In genomic region chr6:142946924-142947701, GRCh38 we compare ENCODE assay signal across 8 cellular contexts. TPM values are rescaled to one million over a fixed set of nuclear protein-coding genes. Genes with fewer than 3 reads are reported as not detected.
A peak's percentile ranks its signal among the peaks of the same experiment; 100 is the strongest.
DNase-seq lines count a peak whose midpoint lies in the region; ATAC-seq and TF ChIP-seq lines count a peak whose summit lies in the region.

No MANE protein-coding gene starts in this region.

- peak overlapping the region; percentile 88 for H3K9ac ChIP-seq in rectal smooth muscle tissue (ENCODE audit: low read length)

- POLR2A ChIA-PET in CD4-positive, alpha-beta T cell (lab: Charles Lee): interaction anchor here (0.6 to 11.2 kb wide), 26 partner anchors 9 to 377 kb away, joined by 3 to 382 read pairs (median 6); partner anchors contain the start of gene AIG1

- H3K9me3 ChIP-seq in CD4-positive, alpha-beta T cell (ENCODE audit: control insufficient read depth, low read length): no peaks in the 10 kb centered on the region
- no peaks in the 10 kb centered on the region for H3K9me3 ChIP-seq in right cardiac atrium (ENCODE audit: control insufficient read depth, low read length)

- no peaks in the 10 kb centered on the region for H3K9me3 Mint-ChIP-seq in CD4-positive, alpha-beta T cell
- no peaks in the 10 kb centered on the region for H3K9me3 Mint-ChIP-seq in T-helper 1 cell treated with Interleukin-12 subunit alpha and Interleukin-12 subunit beta and Interleukin-4 antibody, amounts not matched to agents 30 μg/mL and 1 μg/mL, for 36 hours

- under 1% methylated on average over 76 of the region's 76 CpGs for WGBS in right cardiac atrium

- DNase-seq in CD4-positive, alpha-beta T cell: peak; percentile 48 to 86 (median 68)
- DNase-seq in amniotic stem cell (lab: John Stamatoyannopoulos, UW) (peak; percentile 37), right cardiac atrium (peak; percentile 83 to 93 (median 92)), NCI-H187 treated with DMSO at 0.1 percent for 48 hours (lab: John Stamatoyannopoulos, UW) (no peak)

- H3K27me3 Mint-ChIP-seq in CD4-positive, alpha-beta T cell: peaks cover 5% of the 10 kb centered on the region
- H3K27me3 Mint-ChIP-seq in T-helper 1 cell treated with Interleukin-12 subunit alpha and Interleukin-12 subunit beta and Interleukin-4 antibody, amounts not matched to agents 30 μg/mL and 1 μg/mL, for 36 hours (ENCODE audit: low read depth): no peaks in the 10 kb centered on the region

- H3K36me3 Mint-ChIP-seq in CD4-positive, alpha-beta T cell (ENCODE audit: low read depth): peaks cover 32% of the 10 kb centered on the region
- H3K36me3 Mint-ChIP-seq in T-helper 1 cell treated with Interleukin-12 subunit alpha and Interleukin-12 subunit beta and Interleukin-4 antibody, amounts not matched to agents 30 μg/mL and 1 μg/mL, for 36 hours (ENCODE audit: low read depth): peaks cover 2% of the 10 kb centered on the region

- H3K4me3 ChIP-seq in right cardiac atrium (ENCODE audit: low read length) (peak overlapping the region; percentile 88), rectal smooth muscle tissue (ENCODE audit: low read length) (peak overlapping the region; percentile 89)

- CTCF ChIA-PET in CD4-positive, alpha-beta T cell (lab: Charles Lee): interaction anchor here (0.8 to 1.9 kb wide), 5 partner anchors 12 to 126 kb away, joined by 3 to 5 read pairs (median 3); no protein-coding TSS in a partner anchor

- intact Hi-C loops in CD4-positive, alpha-beta T cell (cut with DNase I, micrococcal nuclease): loop anchor here (5.0 kb wide), 3 partner anchors 60 to 550 kb away; partner anchors contain the start of gene AIG1 (in 1 of the 2)
- intact Hi-C loops in right cardiac atrium (cut with DNase I): loop anchor here (10.0 kb wide), 6 partner anchors 52 to 252 kb away; no protein-coding TSS in a partner anchor

- no peaks in the 10 kb centered on the region for H3K36me3 ChIP-seq in rectal smooth muscle tissue (ENCODE audit: control insufficient read depth, insufficient read depth, low read length)

- H3K27ac ChIP-seq in CD4-positive, alpha-beta T cell (ENCODE audit: low read depth, low read length): peak overlapping the region; percentile 100
- H3K27ac ChIP-seq in right cardiac atrium (ENCODE audit: low read length) (peak overlapping the region; percentile 96), rectal smooth muscle tissue (ENCODE audit: low read depth, low read length) (peak overlapping the region; percentile 98)

- peaks cover 42% of the 10 kb centered on the region for H3K4me1 Mint-ChIP-seq in CD4-positive, alpha-beta T cell (ENCODE audit: low read depth)
- peaks cover 28% of the 10 kb centered on the region for H3K4me1 Mint-ChIP-seq in T-helper 1 cell treated with Interleukin-12 subunit alpha and Interleukin-12 subunit beta and Interleukin-4 antibody, amounts not matched to agents 30 μg/mL and 1 μg/mL, for 36 hours (ENCODE audit: low read depth)

- H3K27ac Mint-ChIP-seq in CD4-positive, alpha-beta T cell: peak overlapping the region; percentile 98
- H3K27ac Mint-ChIP-seq in T-helper 1 cell treated with Interleukin-12 subunit alpha and Interleukin-12 subunit beta and Interleukin-4 antibody, amounts not matched to agents 30 μg/mL and 1 μg/mL, for 36 hours: peak overlapping the region; percentile 95

- H3K4me1 ChIP-seq in right cardiac atrium (ENCODE audit: control insufficient read depth, insufficient read depth, low read length) (no peaks in the 10 kb centered on the region), rectal smooth muscle tissue (ENCODE audit: control insufficient read depth, insufficient read depth, low read length) (peaks cover 2% of the 10 kb centered on the region)

- no peak for TF ChIP-seq CTCF in CD4-positive, alpha-beta T cell (IDR thresholded peaks at IDR 0.05)

- peak overlapping the region; percentile 96 for H3K4me3 Mint-ChIP-seq in CD4-positive, alpha-beta T cell
- peak overlapping the region; percentile 92 for H3K4me3 Mint-ChIP-seq in T-helper 1 cell treated with Interleukin-12 subunit alpha and Interleukin-12 subunit beta and Interleukin-4 antibody, amounts not matched to agents 30 μg/mL and 1 μg/mL, for 36 hours

- no peaks in the 10 kb centered on the region for H3K27me3 ChIP-seq in CD4-positive, alpha-beta T cell (ENCODE audit: control insufficient read depth, insufficient read depth, low read length)
- H3K27me3 ChIP-seq in right cardiac atrium (ENCODE audit: control insufficient read depth, insufficient read depth) (no peaks in the 10 kb centered on the region), rectal smooth muscle tissue (ENCODE audit: control insufficient read depth, insufficient read depth, low read length) (no peaks in the 10 kb centered on the region)

- ATAC-seq in CD4-positive, alpha-beta T cell (ENCODE audit: poor library complexity): peak; percentile 24
- ATAC-seq in GM19397 (IDR thresholded peaks at IDR 0.05; ENCODE audit: unreplicated experiment): peak; percentile 49
- ATAC-seq in HG03520 (IDR thresholded peaks at IDR 0.05; ENCODE audit: unreplicated experiment): peak; percentile 47
- ATAC-seq in right cardiac atrium: peak; percentile 60 to 61

RNA-seq across cellular contexts. Expression of gene HIVEP2, which starts 2.1 kb away (rescaled TPM):
- 10 to 100 TPM; 48.4 to 48.6 TPM for total RNA-seq in CD4-positive, alpha-beta T cell
- total RNA-seq in right cardiac atrium: 10 to 100 TPM; 14.6 to 29.0 (median 18.0) TPM
- polyA plus RNA-seq in right cardiac atrium: 4.5 TPM
